In genomic region chr2:179262077-179262660, GRCh38 we compare ENCODE assay signal across 1 cellular context.
A peak's percentile ranks its signal among the peaks of the same experiment; 100 is the strongest.
TF ChIP-seq lines count a peak whose summit lies in the region.

No MANE protein-coding gene starts in this region.

TF ChIP-seq in A549, 52 proteins besides CTCF, POLR2A, EP300 and RAD21:
- TF ChIP-seq RFX5 (IDR thresholded peaks at IDR 0.05) (no peak), MAFK (IDR thresholded peaks at IDR 0.05; ENCODE audit: partially characterized antibody) (peak; percentile 74), PBX3 (IDR thresholded peaks at IDR 0.05) (no peak)
